1 cellular context compared by ENCODE assay signal in genomic region chr10:23437987-23438546, GRCh38.
A peak's percentile ranks its signal among the peaks of the same experiment; 100 is the strongest.
TF ChIP-seq lines count a peak whose summit lies in the region.

No MANE protein-coding gene starts in this region.

TF ChIP-seq in HepG2, 621 proteins besides CTCF, POLR2A, EP300 and RAD21 (continued from another document):
- peak; percentile 5; the same call in 1 of the 2 replicates for TF ChIP-seq ZNF460 (CRISPR knock-in tag; IDR thresholded peaks at IDR 0.05; ENCODE audit: borderline replicate concordance)
